ENCODE assay signal across 8 cellular contexts in genomic region chr11:45102810-45103621, GRCh38. TPM values are rescaled to one million over a fixed set of nuclear protein-coding genes. Genes with fewer than 3 reads are reported as not detected.
DNase-seq lines count a peak whose midpoint lies in the region; ATAC-seq lines count a peak whose summit lies in the region.

No MANE protein-coding gene starts in this region.

- DNase-seq in Daoy (ENCODE audit: low read depth): peak; percentile 80
- peak; percentile 87 for DNase-seq in M059J (ENCODE audit: low read depth)
- peak in 4 of 5 donors; percentile 37 to 85 (median 43) for DNase-seq in T-helper 1 cell
- peak; percentile 77 for DNase-seq in amniotic stem cell (lab: John Stamatoyannopoulos, UW)
- peak; percentile 34 to 40 for DNase-seq in hippocampal formation (lab: John Stamatoyannopoulos, UW)
- peak; percentile 52 for DNase-seq in stimulated activated CD4-positive, alpha-beta T cell treated with anti-CD3 and anti-CD28 coated beads, Interleukin-12 subunit alpha, Interleukin-12 subunit beta, amount 100 ng/mL, for 4 hours
- no peak for DNase-seq in epidermal melanocyte (ENCODE audit: insufficient read length, low spot score)

- ATAC-seq in GM21576 (IDR thresholded peaks at IDR 0.05; ENCODE audit: unreplicated experiment): peak; percentile 56

RNA-seq across cellular contexts. Expression of gene PRDM11, which starts 43.4 kb away (rescaled TPM):
- total RNA-seq in Daoy (2014; rRNA removed; shearing (Covaris generic)): 2.4 and 2.7 TPM in 2 replicates
- 3.5 and 6.1 TPM in 2 replicates for total RNA-seq in M059J (2014; rRNA removed; shearing (Covaris generic))
